15 cellular contexts compared by ENCODE assay signal in the genomic region with DNA sequence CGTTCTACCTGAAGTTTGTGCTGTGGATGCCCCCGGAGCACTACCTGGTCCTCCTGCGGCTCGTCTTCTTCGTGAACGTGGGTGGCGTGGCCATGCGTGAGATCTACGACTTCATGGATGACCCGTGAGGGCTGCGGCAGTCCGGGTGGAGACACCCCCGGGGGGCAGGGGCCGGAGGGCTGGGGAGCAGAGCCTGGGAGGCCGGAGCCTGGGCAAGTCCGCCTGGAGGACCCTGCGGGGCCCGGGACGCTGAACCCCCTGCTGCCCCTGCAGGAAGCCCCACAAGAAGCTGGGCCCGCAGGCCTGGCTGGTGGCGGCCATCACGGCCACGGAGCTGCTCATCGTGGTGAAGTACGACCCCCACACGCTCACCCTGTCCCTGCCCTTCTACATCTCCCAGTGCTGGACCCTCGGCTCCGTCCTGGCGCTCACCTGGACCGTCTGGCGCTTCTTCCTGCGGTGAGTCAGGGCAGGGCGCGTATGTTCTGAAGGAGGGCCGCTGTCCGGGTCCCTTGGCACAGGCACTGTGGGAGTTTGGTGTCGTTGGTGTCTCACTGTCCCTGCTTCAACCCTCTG. TPM values are rescaled to one million over a fixed set of nuclear protein-coding genes. Genes with fewer than 3 reads are reported as not detected.
DNase-seq lines count a peak whose midpoint lies in the region; ATAC-seq, FAIRE-seq and TF ChIP-seq lines count a peak whose summit lies in the region.
"Had no signal": no experiment of that assay in that cellular context is flagged by ENCODE, and none has a peak within 500 bp of the region (broad histone marks: within the 10 kb centered on the region; RNA-seq: fewer than 3 reads in every experiment).

No MANE protein-coding gene starts in this region.

- no peak for FAIRE-seq in GM12892 (lab: Jason Lieb, UNC)
- FAIRE-seq: A549 had no signal

- H3K79me2 ChIP-seq in osteoblast (ENCODE audit: insufficient read depth, low read length), result peaks cover 7% of the 10 kb centered on the region

- H3K4me2 ChIP-seq in osteoblast (ENCODE audit: insufficient read depth, low read length), result no peak overlapping the region
- H3K4me2 ChIP-seq: A549 had no signal

- CTCF ChIA-PET in RWPE1 (lab: Yijun Ruan, JAX), result interaction anchor here (0.5 kb wide), 1 partner anchor 15 kb away, joined by 3 read pairs; no protein-coding TSS in a partner anchor

- no peak overlapping the region for H3K4me3 ChIP-seq in osteoblast (ENCODE audit: insufficient read depth, low read length)
- H3K4me3 ChIP-seq: A549 had no signal

- ATAC-seq in activated T-helper 17 cell treated with anti-CD3 and anti-CD28 coated beads, Interleukin-2, amount 50 U/mL, for 72 hours (replicated peaks), result no peak

- TF ChIP-seq CTCF in RWPE1 (conservative IDR thresholded peaks at IDR 0.05; ENCODE audit: low read depth) (no peak), osteoblast (IDR thresholded peaks at IDR 0.05; ENCODE audit: extremely low read depth, low read depth, low read length) (no peak)

- H3K4me1 Mint-ChIP-seq in activated CD4-positive, alpha-beta T cell treated with anti-CD3 and anti-CD28 coated beads, Interleukin-2, amount 10 ng/mL, durations not matched to agents 24 days and 14 days, result no peaks in the 10 kb centered on the region
- H3K4me1 Mint-ChIP-seq in activated T-helper 17 cell treated with anti-CD3 and anti-CD28 coated beads, Interleukin-2, amount 50 U/mL, for 72 hours, result no peaks in the 10 kb centered on the region
- H3K4me1 Mint-ChIP-seq: CD4-positive, alpha-beta memory T cell had no signal

- H3K27me3 Mint-ChIP-seq in activated CD4-positive, alpha-beta T cell treated with anti-CD3 and anti-CD28 coated beads, Interleukin-2, amount 10 ng/mL, durations not matched to agents 24 days and 14 days, result no peaks in the 10 kb centered on the region
- H3K27me3 Mint-ChIP-seq in activated T-helper 17 cell treated with anti-CD3 and anti-CD28 coated beads, Interleukin-2, amount 50 U/mL, for 72 hours, result no peaks in the 10 kb centered on the region
- H3K27me3 Mint-ChIP-seq: CD4-positive, alpha-beta memory T cell had no signal

- intact Hi-C loops in activated CD4-positive, alpha-beta T cell treated with anti-CD3 and anti-CD28 coated beads, Interleukin-2, amount 10 ng/mL, durations not matched to agents 24 days and 14 days (cut with micrococcal nuclease), result no loop called here

- DNase-seq in GM12892 (ENCODE audit: insufficient read length) (peak; percentile 15), RWPE1 (ENCODE audit: low spot score) (no peak), iPS-NIHi11 (ENCODE audit: low spot score) (peak; percentile 8), osteoblast (ENCODE audit: insufficient read length, low spot score, missing footprints) (peak; percentile 90), T1000 (lab: John Stamatoyannopoulos, UW) (no peak)
- DNase-seq in activated CD4-positive, alpha-beta T cell treated with anti-CD3 and anti-CD28 coated beads, Interleukin-2, amount 10 ng/mL, durations not matched to agents 24 days and 14 days, result no peak
- DNase-seq: BE2C; CD4-positive, alpha-beta memory T cell; DND-41; GDM1; IMR-90 had no signal

- peaks cover under 1% of the 10 kb centered on the region for H4K20me1 ChIP-seq in osteoblast (ENCODE audit: insufficient read depth, low read length)

- H3K36me3 Mint-ChIP-seq in activated CD4-positive, alpha-beta T cell treated with anti-CD3 and anti-CD28 coated beads, Interleukin-2, amount 10 ng/mL, durations not matched to agents 24 days and 14 days (ENCODE audit: low read depth), result peaks cover 9% of the 10 kb centered on the region
- peaks cover 5% of the 10 kb centered on the region for H3K36me3 Mint-ChIP-seq in activated T-helper 17 cell treated with anti-CD3 and anti-CD28 coated beads, Interleukin-2, amount 50 U/mL, for 72 hours (ENCODE audit: low read depth)

- no peak overlapping the region for H3K4me3 Mint-ChIP-seq in activated CD4-positive, alpha-beta T cell treated with anti-CD3 and anti-CD28 coated beads, Interleukin-2, amount 10 ng/mL, durations not matched to agents 24 days and 14 days
- H3K4me3 Mint-ChIP-seq in activated T-helper 17 cell treated with anti-CD3 and anti-CD28 coated beads, Interleukin-2, amount 50 U/mL, for 72 hours, result no peak overlapping the region
- H3K4me3 Mint-ChIP-seq: CD4-positive, alpha-beta memory T cell had no signal

- TF ChIP-seq POLR2A in GM12892 (IDR thresholded peaks at IDR 0.05; ENCODE audit: low read depth, low read length), result no peak

- POLR2A ChIA-PET in RWPE1 (lab: Yijun Ruan, JAX; ENCODE audit: low non-redundant PET), result no interaction called here

- peaks cover 16% of the 10 kb centered on the region for H3K36me3 ChIP-seq in osteoblast (ENCODE audit: insufficient read depth, low read length)

- no peak overlapping the region for H3K27ac Mint-ChIP-seq in activated CD4-positive, alpha-beta T cell treated with anti-CD3 and anti-CD28 coated beads, Interleukin-2, amount 10 ng/mL, durations not matched to agents 24 days and 14 days
- H3K27ac Mint-ChIP-seq in activated T-helper 17 cell treated with anti-CD3 and anti-CD28 coated beads, Interleukin-2, amount 50 U/mL, for 72 hours, result no peak overlapping the region
- H3K27ac Mint-ChIP-seq: CD4-positive, alpha-beta memory T cell had no signal

- H3K27me3 ChIP-seq in osteoblast (ENCODE audit: insufficient read depth, low read length), result no peaks in the 10 kb centered on the region
- H3K27me3 ChIP-seq: BE2C had no signal

- no peaks in the 10 kb centered on the region for H3K9me3 Mint-ChIP-seq in activated CD4-positive, alpha-beta T cell treated with anti-CD3 and anti-CD28 coated beads, Interleukin-2, amount 10 ng/mL, durations not matched to agents 24 days and 14 days
- H3K9me3 Mint-ChIP-seq in activated T-helper 17 cell treated with anti-CD3 and anti-CD28 coated beads, Interleukin-2, amount 50 U/mL, for 72 hours, result no peaks in the 10 kb centered on the region
- H3K9me3 Mint-ChIP-seq: CD4-positive, alpha-beta memory T cell had no signal

- H2AFZ ChIP-seq in osteoblast (ENCODE audit: low read length), result no peak overlapping the region

- H3K27ac ChIP-seq in RWPE1 (peak overlapping the region; percentile 51), osteoblast (ENCODE audit: low read depth, low read length) (no peak overlapping the region)
- H3K27ac ChIP-seq: A549, C4-2B had no signal

- no peaks in the 10 kb centered on the region for H3K4me1 ChIP-seq in osteoblast (ENCODE audit: insufficient read depth, low read length)
- H3K4me1 ChIP-seq: A549, BE2C had no signal

- no peaks in the 10 kb centered on the region for H3K9me3 ChIP-seq in osteoblast (ENCODE audit: low read depth, low read length)
- H3K9me3 ChIP-seq: A549, BE2C had no signal

RNA-seq across cellular contexts. Expression of gene RNH1, which starts 17.3 kb away (rescaled TPM):
- 40.2 TPM for polyA plus RNA-seq in GM12892 (2012; ENCODE audit: missing spikeins)
- total RNA-seq in osteoblast, result 441 and 506 TPM in 2 replicates
- total RNA-seq in activated CD4-positive, alpha-beta T cell treated with anti-CD3 and anti-CD28 coated beads, Interleukin-2, amount 10 ng/mL, durations not matched to agents 24 days and 14 days, result 130 and 134 TPM in 2 replicates
- total RNA-seq in activated T-helper 17 cell treated with anti-CD3 and anti-CD28 coated beads, Interleukin-2, amount 50 U/mL, for 72 hours, result 100 to 1,000 TPM in 1 of 2 donors, 10 to 100 TPM in 1; 88.4 to 126 TPM

RNA-seq across cellular contexts. Expression of gene PTDSS2, which starts 39.6 kb away (rescaled TPM):
- polyA plus RNA-seq in GM12892 (2012; ENCODE audit: missing spikeins), result 7.3 TPM
- 33.0 and 36.2 TPM in 2 replicates for total RNA-seq in osteoblast
- total RNA-seq in activated CD4-positive, alpha-beta T cell treated with anti-CD3 and anti-CD28 coated beads, Interleukin-2, amount 10 ng/mL, durations not matched to agents 24 days and 14 days, result 31.0 and 31.8 TPM in 2 replicates
- 10 to 100 TPM; 24.1 to 28.0 TPM for total RNA-seq in activated T-helper 17 cell treated with anti-CD3 and anti-CD28 coated beads, Interleukin-2, amount 50 U/mL, for 72 hours

RNA-seq across cellular contexts. Expression of gene HRAS, which starts 45.7 kb away (rescaled TPM):
- 28.5 TPM for polyA plus RNA-seq in GM12892 (2012; ENCODE audit: missing spikeins)
- total RNA-seq in osteoblast, result 28.6 and 35.7 TPM in 2 replicates
- total RNA-seq in activated CD4-positive, alpha-beta T cell treated with anti-CD3 and anti-CD28 coated beads, Interleukin-2, amount 10 ng/mL, durations not matched to agents 24 days and 14 days, result 70.8 and 94.4 TPM in 2 replicates
- 10 to 100 TPM; 29.5 to 73.2 TPM for total RNA-seq in activated T-helper 17 cell treated with anti-CD3 and anti-CD28 coated beads, Interleukin-2, amount 50 U/mL, for 72 hours

RNA-seq across cellular contexts. Expression of gene LRRC56, which starts 47.6 kb away (rescaled TPM):
- 0.30 TPM for polyA plus RNA-seq in GM12892 (2012; ENCODE audit: missing spikeins)
- 0.88 and 1.1 TPM in 2 replicates for total RNA-seq in osteoblast
- 2.1 and 2.3 TPM in 2 replicates for total RNA-seq in activated CD4-positive, alpha-beta T cell treated with anti-CD3 and anti-CD28 coated beads, Interleukin-2, amount 10 ng/mL, durations not matched to agents 24 days and 14 days
- total RNA-seq in activated T-helper 17 cell treated with anti-CD3 and anti-CD28 coated beads, Interleukin-2, amount 50 U/mL, for 72 hours, result 1 to 10 TPM; 1.1 to 4.4 TPM

RNA-seq across cellular contexts. Expression of gene ANO9, which starts 47.9 kb away (rescaled TPM):
- 32.2 TPM for polyA plus RNA-seq in GM12892 (2012; ENCODE audit: missing spikeins)
- total RNA-seq in osteoblast, result under 0.01 TPM in 1 of 2 replicates, not detected in the other
- total RNA-seq in activated CD4-positive, alpha-beta T cell treated with anti-CD3 and anti-CD28 coated beads, Interleukin-2, amount 10 ng/mL, durations not matched to agents 24 days and 14 days, result 35.4 and 36.9 TPM in 2 replicates
- total RNA-seq in activated T-helper 17 cell treated with anti-CD3 and anti-CD28 coated beads, Interleukin-2, amount 50 U/mL, for 72 hours, result 100 to 1,000 TPM in 1 of 2 donors, 10 to 100 TPM in 1; 36.0 to 119 TPM
- total RNA-seq: H4, IMR-90 had no signal
- polyA plus RNA-seq: IMR-90 had no signal

Comparison
In these comparisons a context has a peak if more than half of its experiments do, and no peak if none do; other contexts are left out.
1. DNase-seq: peak in GM12892 (single experiment), iPS-NIHi11 (single experiment) and osteoblast (single experiment); none in RWPE1 (single experiment), activated CD4-positive, alpha-beta T cell treated with anti-CD3 and anti-CD28 coated beads, Interleukin-2, amount 10 ng/mL, durations not matched to agents 24 days and 14 days (single experiment) and T1000 (single experiment).